Comparison of ENCODE assay signal across 25 cellular contexts in genomic region chr11:58652726-58653280, GRCh38.
"Had no signal": no experiment of that assay in that cellular context is flagged by ENCODE, and none has a peak within 500 bp of the region (broad histone marks: within the 10 kb centered on the region; RNA-seq: fewer than 3 reads in every experiment).

No MANE protein-coding gene starts in this region.

- ATAC-seq: naive thymus-derived CD8-positive, alpha-beta T cell; psoas muscle; stimulated activated naive B cell treated with anti-CD40 and anti-IgM and Interleukin-4, amounts not matched to agents 10 μg/mL and 1 μg/mL and 100 μg/mL, for 72 hours; T-cell had no signal

- H3K36me3 ChIP-seq: ascending aorta, brain microvascular endothelial cell, esophagus squamous epithelium, suprapubic skin, tibial artery, WERI-Rb-1 had no signal

- H3K79me2 ChIP-seq: parathyroid adenoma had no signal

- H3K4me3 ChIP-seq: ascending aorta, esophagus squamous epithelium, psoas muscle, suprapubic skin, tibial artery had no signal

- DNase-seq: activated CD4-positive, alpha-beta memory T cell treated with anti-CD3 and anti-CD28 coated beads for 36 hours; activated CD4-positive, alpha-beta T cell treated with anti-CD3 and anti-CD28 coated beads, Interleukin-2, amount 10 ng/mL, durations not matched to agents 24 days and 14 days; activated CD4-positive, CD25-positive, alpha-beta regulatory T cell treated with anti-CD3 and anti-CD28 coated beads, Interleukin-2, amount 50 U/mL, for 72 hours; activated CD8-positive, alpha-beta memory T cell treated with anti-CD3 and anti-CD28 coated beads, Interleukin-2, amount 50 U/mL, for 4 hours; activated gamma-delta T cell; activated naive CD4-positive, alpha-beta T cell treated with anti-CD3 and anti-CD28 coated beads, Interleukin-2, amount 10 ng/mL, durations not matched to agents 7 days and 5 days; activated naive CD8-positive, alpha-beta T cell treated with anti-CD3 and anti-CD28 coated beads, Interleukin-2, amount 10 ng/mL, durations not matched to agents 7 days and 5 days; activated T-cell treated with anti-CD3 and anti-CD28 coated beads, Interleukin-2, amount 50 U/mL, for 24 hours; brain microvascular endothelial cell; central memory CD4-positive, alpha-beta T cell; esophagus squamous epithelium; foreskin melanocyte; islet precursor cell; naive thymus-derived CD8-positive, alpha-beta T cell; occipital lobe; psoas muscle; stimulated activated CD4-positive, alpha-beta T cell treated with anti-CD3 and anti-CD28 coated beads, Interleukin-15, amount 100 ng/mL, for 24 hours; stimulated activated CD4-positive, alpha-beta T cell treated with anti-CD3 and anti-CD28 coated beads, Interleukin-2, amount 100 ng/mL, for 24 hours; stimulated activated naive B cell treated with anti-CD40 and anti-IgM and Interleukin-4, amounts not matched to agents 10 μg/mL and 1 μg/mL and 100 μg/mL, for 72 hours; T-cell; tibial artery; WERI-Rb-1 had no signal

- H3K4me1 ChIP-seq: ascending aorta, parathyroid adenoma, psoas muscle had no signal

- H3K27me3 ChIP-seq: ascending aorta, brain microvascular endothelial cell, esophagus squamous epithelium, suprapubic skin, tibial artery had no signal

- H3K9ac ChIP-seq: parathyroid adenoma had no signal

- H3K27ac ChIP-seq: ascending aorta, brain microvascular endothelial cell, esophagus squamous epithelium, parathyroid adenoma, psoas muscle, suprapubic skin, tibial artery, WERI-Rb-1 had no signal

- H3K9me3 ChIP-seq: ascending aorta, psoas muscle, suprapubic skin, tibial artery had no signal

- H2AFZ ChIP-seq: parathyroid adenoma had no signal
